10 cellular contexts compared by ENCODE assay signal in the genomic region with DNA sequence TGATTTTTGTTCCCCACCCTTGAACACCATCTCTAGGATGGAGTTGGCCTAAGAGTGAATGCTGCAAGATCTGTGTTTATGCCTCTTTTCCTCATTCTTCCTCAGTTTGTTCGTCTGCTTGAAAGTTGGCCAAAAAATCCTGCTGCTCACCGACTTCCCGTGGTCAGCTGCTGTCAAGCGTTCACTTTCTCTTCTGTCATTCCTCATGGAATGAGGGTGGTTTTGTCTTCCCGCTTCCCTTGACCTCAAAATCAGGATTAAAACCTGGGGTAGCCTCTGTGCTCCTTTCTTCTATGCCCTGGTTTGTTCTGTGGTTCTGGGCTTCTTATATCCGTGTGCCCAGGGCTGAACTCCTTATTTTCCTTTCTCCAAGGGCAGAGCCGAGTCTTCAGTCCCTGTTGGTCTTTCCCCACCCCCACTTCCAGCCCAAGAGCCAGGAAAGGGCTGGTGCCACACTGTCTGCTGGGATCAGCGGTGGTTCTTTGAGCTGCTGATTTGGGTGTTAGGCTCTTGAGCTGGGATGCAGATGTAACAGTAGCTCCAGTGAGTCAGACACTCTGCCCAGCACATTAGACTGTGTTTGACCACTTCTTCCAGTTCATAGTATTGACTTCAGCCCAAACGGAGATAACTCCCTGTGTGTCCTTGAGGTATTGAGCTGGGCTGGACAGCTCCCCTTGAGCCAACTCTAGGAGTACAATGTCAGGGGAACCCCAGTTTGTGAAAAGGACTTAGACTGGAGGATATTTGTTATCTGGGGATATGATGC. TPM values are rescaled to one million over a fixed set of nuclear protein-coding genes. Genes with fewer than 3 reads are reported as not detected.
A peak's percentile ranks its signal among the peaks of the same experiment; 100 is the strongest.
DNase-seq lines count a peak whose midpoint lies in the region; ATAC-seq and TF ChIP-seq lines count a peak whose summit lies in the region.
"Had no signal": no experiment of that assay in that cellular context is flagged by ENCODE, and none has a peak within 500 bp of the region (broad histone marks: within the 10 kb centered on the region; RNA-seq: fewer than 3 reads in every experiment).

No MANE protein-coding gene starts in this region.

- TF ChIP-seq POLR2A in gastrocnemius medialis (IDR thresholded peaks at IDR 0.05): peak; percentile 16 to 31

- TF ChIP-seq CTCF in fibroblast of mammary gland (conservative IDR thresholded peaks at IDR 0.05; ENCODE audit: control insufficient read depth, insufficient read depth, low read depth, low read length) (no peak), gastrocnemius medialis (IDR thresholded peaks at IDR 0.05 in 4 of 5, conservative IDR thresholded peaks at IDR 0.05 in 1 of 5) (no peak)

- H3K9me2 ChIP-seq in GM23248 (ENCODE audit: insufficient read depth): no peaks in the 10 kb centered on the region

- H3K27ac Mint-ChIP-seq in T-helper 17 cell: peak overlapping the region; percentile 98

- H3F3A ChIP-seq in GM23248 (ENCODE audit: insufficient read depth): peaks cover 60% of the 10 kb centered on the region

- peaks cover 45% of the 10 kb centered on the region for H3K4me1 ChIP-seq in GM23248 (ENCODE audit: insufficient read depth)
- peaks cover 48 to 51% of the 10 kb centered on the region in 2 donors for H3K4me1 ChIP-seq in gastrocnemius medialis

- peaks cover 9% of the 10 kb centered on the region for H3K36me3 Mint-ChIP-seq in T-helper 17 cell (ENCODE audit: low read depth)

- no peak overlapping the region for H2AFZ ChIP-seq in GM23248

- H3K9me3 ChIP-seq in GM23248 (ENCODE audit: low read depth): no peaks in the 10 kb centered on the region
- H3K9me3 ChIP-seq in T-helper 17 cell (ENCODE audit: control insufficient read depth, low read length, poor library complexity, severe bottlenecking): no peaks in the 10 kb centered on the region
- H3K9me3 ChIP-seq in gastrocnemius medialis: no peaks in the 10 kb centered on the region

- WGBS in GM23248 (ENCODE audit: low coverage in 1 of 2, low lambda C conversion rate in 2 of 2, missing lambda C conversion rate in 2 of 2), 2 experiments: 28 to 31% methylated on average over 9 of the region's 9 CpGs

- peak overlapping the region; percentile 100 for H3K9ac ChIP-seq in GM23248

- peaks cover 5% of the 10 kb centered on the region; the same call in 1 of the 2 replicates for H4K20me1 ChIP-seq in GM23248 (ENCODE audit: insufficient read depth)

- peak overlapping the region; percentile 85 for H3K4me2 ChIP-seq in GM23248 (ENCODE audit: unreplicated experiment)

- peak; percentile 86 for DNase-seq in GM23248
- DNase-seq in T-helper 17 cell: no peak
- peak; percentile 56 for DNase-seq in fibroblast of mammary gland (ENCODE audit: low read depth)
- peak in 1 of 2 donors; percentile 87 for DNase-seq in gastrocnemius medialis
- DNase-seq in middle frontal gyrus (ENCODE audit: extremely low spot score, low spot score): no peak
- no peak for DNase-seq in cortex of kidney (lab: John Stamatoyannopoulos, UW)
- DNase-seq in kidney glomerular epithelial cell (lab: John Stamatoyannopoulos, UW): no peak
- no peak for DNase-seq in 8988T
- DNase-seq: NCI-H510A; stimulated activated CD4-positive, alpha-beta T cell treated with anti-CD3 and anti-CD28 coated beads, Interleukin-2, amount 100 ng/mL, for 48 hours had no signal

- H3K27me3 Mint-ChIP-seq in T-helper 17 cell: no peaks in the 10 kb centered on the region

- intact Hi-C loops in gastrocnemius medialis (cut with DNase I; ENCODE audit: low total_unique reads): loop anchor here (5.0 to 10.0 kb wide), 2 partner anchors 740 to 933 kb away; a partner anchor contains a TSS

- peak overlapping the region; percentile 94 for H3K4me3 ChIP-seq in GM23248
- no peak overlapping the region for H3K4me3 ChIP-seq in fibroblast of mammary gland (ENCODE audit: control insufficient read depth, low read depth, low read length)
- H3K4me3 ChIP-seq in gastrocnemius medialis: peak overlapping the region; percentile 91 to 100 (median 94)

- peaks cover 37% of the 10 kb centered on the region for H3K4me1 Mint-ChIP-seq in T-helper 17 cell

- ATAC-seq in T-helper 17 cell (no peak), gastrocnemius medialis (peak; percentile 53 to 61)

- H3K4me3 Mint-ChIP-seq in T-helper 17 cell: peak overlapping the region; percentile 96

- H3K27me3 ChIP-seq in GM23248 (replicated peaks; ENCODE audit: insufficient read depth): no peaks in the 10 kb centered on the region
- no peaks in the 10 kb centered on the region for H3K27me3 ChIP-seq in gastrocnemius medialis

- in situ Hi-C loops in GM23248 (cut with MboI) (no loop called here), gastrocnemius medialis (cut with MboI; ENCODE audit: low sequenced_read_pairs in 4 of 4) (loop anchor here in 1 of 4 donors (25.0 kb wide), 2 partner anchors 918 to 1843 kb away; a partner anchor contains a TSS)

- peaks cover 39% of the 10 kb centered on the region for H3K79me2 ChIP-seq in GM23248 (ENCODE audit: insufficient read depth)

- peaks cover 19% of the 10 kb centered on the region for H3K36me3 ChIP-seq in GM23248 (ENCODE audit: low read depth)
- H3K36me3 ChIP-seq in gastrocnemius medialis: peaks cover 0 to 42% of the 10 kb centered on the region in 2 donors

- H3K27ac ChIP-seq in GM23248 (peak overlapping the region; percentile 99), gastrocnemius medialis (peak overlapping the region; percentile 96 to 100 (median 99))

RNA-seq across cellular contexts. Expression of a gene that starts 2.3 kb away (rescaled TPM):
- total RNA-seq in GM23248 (2014; rRNA removed; shearing (Covaris generic)): 996 and 1,573 TPM in 2 replicates
- 3,240 and 3,311 TPM in 2 replicates for polyA plus RNA-seq in GM23248 (2016; fragmentation: Nextera tagmentation; extraction: Ambion mirVana)
- total RNA-seq in T-helper 17 cell: 100 to 1,000 TPM; 424 to 465 TPM
- 100 to 1,000 TPM; 491 to 646 (median 617) TPM for total RNA-seq in gastrocnemius medialis

RNA-seq across cellular contexts. Expression of a gene that starts 5.6 kb away (rescaled TPM):
- total RNA-seq in GM23248 (2014; rRNA removed; shearing (Covaris generic)): not detected in 2 replicates
- not detected in 2 replicates for polyA plus RNA-seq in GM23248 (2016; fragmentation: Nextera tagmentation; extraction: Ambion mirVana)
- under 1 TPM in 1 of 2 donors, not detected in 1; 0.32 TPM for total RNA-seq in T-helper 17 cell
- under 1 TPM in 3 of 4 donors, not detected in 1; 0.18 to 0.82 (median 0.29) TPM for total RNA-seq in gastrocnemius medialis

RNA-seq across cellular contexts. Expression of a gene that starts 5.9 kb away (rescaled TPM):
- total RNA-seq in GM23248 (2014; rRNA removed; shearing (Covaris generic)): 0.76 and 8.2 TPM in 2 replicates
- polyA plus RNA-seq in GM23248 (2016; fragmentation: Nextera tagmentation; extraction: Ambion mirVana): 14.0 and 19.9 TPM in 2 replicates
- total RNA-seq in T-helper 17 cell: 10 to 100 TPM; 15.7 to 22.8 TPM
- total RNA-seq in gastrocnemius medialis: 10 to 100 TPM; 19.5 to 33.9 (median 24.7) TPM

RNA-seq across cellular contexts. Expression of a gene that starts 17.7 kb away (rescaled TPM):
- total RNA-seq in GM23248 (2014; rRNA removed; shearing (Covaris generic)): 5.2 and 6.4 TPM in 2 replicates
- polyA plus RNA-seq in GM23248 (2016; fragmentation: Nextera tagmentation; extraction: Ambion mirVana): 1.4 and 1.5 TPM in 2 replicates
- total RNA-seq in T-helper 17 cell (under 1 TPM; 0.63 to 0.97 TPM), gastrocnemius medialis (1 to 10 TPM; 2.1 to 6.3 (median 2.6) TPM)

RNA-seq across cellular contexts. Expression of a gene that starts 30.0 kb away (rescaled TPM):
- total RNA-seq in GM23248 (2014; rRNA removed; shearing (Covaris generic)): 14.4 and 24.6 TPM in 2 replicates
- 30.2 and 33.1 TPM in 2 replicates for polyA plus RNA-seq in GM23248 (2016; fragmentation: Nextera tagmentation; extraction: Ambion mirVana)
- total RNA-seq in T-helper 17 cell: 10 to 100 TPM in 1 of 2 donors, 1 to 10 TPM in 1; 8.9 to 12.1 TPM
- 10 to 100 TPM; 10.8 to 26.3 (median 14.7) TPM for total RNA-seq in gastrocnemius medialis

Comparison
In these comparisons a context has a peak if more than half of its experiments do, and no peak if none do; other contexts are left out.
1. DNase-seq: peak in GM23248 (single experiment) and fibroblast of mammary gland (single experiment); none in T-helper 17 cell (0 of 3), middle frontal gyrus (single experiment), cortex of kidney (single experiment), kidney glomerular epithelial cell (single experiment) and 8988T (single experiment).